Comparison of ENCODE assay signal across 10 cellular contexts in the genomic region with DNA sequence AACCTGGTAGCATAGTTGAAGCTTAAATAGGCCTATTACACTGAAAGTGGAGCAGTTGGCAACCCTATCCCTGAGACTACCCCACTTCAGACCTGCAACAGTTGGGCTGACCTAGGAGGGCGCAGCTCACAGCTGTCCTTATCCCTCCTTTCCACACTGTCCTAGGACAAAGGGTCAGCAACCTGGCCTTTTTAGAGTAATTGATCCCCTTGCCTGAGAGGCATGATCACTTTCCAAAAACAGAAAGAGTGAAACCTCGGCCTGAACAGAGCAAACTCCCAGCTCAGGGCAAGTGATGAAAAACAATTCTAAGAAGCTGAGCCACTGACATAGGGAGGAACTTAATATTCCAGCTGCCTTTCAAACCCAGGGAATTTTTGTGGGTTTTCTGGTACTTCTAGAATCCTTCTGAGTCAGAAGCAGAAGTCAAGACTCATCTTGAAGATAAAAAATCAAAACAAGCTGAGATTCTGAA.
A peak's percentile ranks its signal among the peaks of the same experiment; 100 is the strongest.
DNase-seq lines count a peak whose midpoint lies in the region; ATAC-seq, FAIRE-seq and TF ChIP-seq lines count a peak whose summit lies in the region.
"Had no signal": no experiment of that assay in that cellular context is flagged by ENCODE, and none has a peak within 500 bp of the region (broad histone marks: within the 10 kb centered on the region; RNA-seq: fewer than 3 reads in every experiment).

No MANE protein-coding gene starts in this region.

- dilution Hi-C loops in keratinocyte (cut with MboI; ENCODE audit: extremely low pct_ligation_motif_present, low sequenced_read_pairs) = no loop called here

- H3K9me3 Mint-ChIP-seq in GM23338 (no peaks in the 10 kb centered on the region), immature natural killer cell (no peaks in the 10 kb centered on the region)

- H3K36me3 Mint-ChIP-seq in GM23338 (ENCODE audit: low read depth) = no peaks in the 10 kb centered on the region
- H3K36me3 Mint-ChIP-seq in immature natural killer cell = no peaks in the 10 kb centered on the region

- no peak for TF ChIP-seq EP300 in stomach (IDR thresholded peaks at IDR 0.05)

- H3K4me2 ChIP-seq in GM23338 (peak overlapping the region; percentile 14; the same call in 1 of the 2 replicates), keratinocyte (ENCODE audit: control insufficient read depth, extremely low read depth, insufficient read depth, low read depth, low read length) (peak overlapping the region; percentile 72)

- H3K4me1 ChIP-seq in GM23338 (ENCODE audit: insufficient read depth) (peaks cover 49% of the 10 kb centered on the region), keratinocyte (ENCODE audit: control insufficient read depth, extremely low read depth, insufficient read depth, low read length) (peaks cover 13% of the 10 kb centered on the region), stomach (peaks cover 8 to 68% (median 44%) of the 10 kb centered on the region in 4 donors)

- H3K27ac Mint-ChIP-seq in GM23338 (no peak overlapping the region), immature natural killer cell (no peak overlapping the region)

- no peak overlapping the region for H3K4me3 ChIP-seq in GM23338
- H3K4me3 ChIP-seq in cardiac fibroblast (replicated peaks in 1 of 2; ENCODE audit: low read depth in 2 of 2, low read length in 2 of 2) = no peak overlapping the region
- peak overlapping the region in 2 of 3 experiments; percentile 5 to 30 for H3K4me3 ChIP-seq in keratinocyte (ENCODE audit: control insufficient read depth in 2 of 3, extremely low read depth in 1 of 3, insufficient read depth in 2 of 3, low read depth in 1 of 3, low read length in 3 of 3)
- H3K4me3 ChIP-seq in stomach = no peak overlapping the region

- H3K4me3 Mint-ChIP-seq in GM23338 (no peak overlapping the region), immature natural killer cell (no peak overlapping the region)

- peak; percentile 62 for DNase-seq in GM23338 (ENCODE audit: low spot score)
- DNase-seq in cardiac fibroblast (ENCODE audit: low read depth in 2 of 2) = peak; percentile 69 to 86
- DNase-seq in keratinocyte (ENCODE audit: low read depth, low spot score) = no peak
- DNase-seq in stomach = no peak
- DNase-seq in SK-N-DZ (ENCODE audit: low spot score) = no peak
- no peak for DNase-seq in NCI-H748 treated with DMSO at 0.1 percent for 48 hours (lab: John Stamatoyannopoulos, UW)
- DNase-seq in immature natural killer cell = no peak
- DNase-seq: activated CD4-positive, CD25-positive, alpha-beta regulatory T cell; NCI-H2081 had no signal

- intact Hi-C loops in stomach (cut with DNase I; ENCODE audit: low total_unique reads) = no loop called here

- 38 to 61% (median 54%) methylated on average over 2 of the region's 2 CpGs for WGBS in stomach, 5 donors

- H3K4me1 Mint-ChIP-seq in GM23338 (peaks cover 42% of the 10 kb centered on the region), immature natural killer cell (no peaks in the 10 kb centered on the region)

- no peaks in the 10 kb centered on the region for H3K27me3 ChIP-seq in GM23338 (ENCODE audit: insufficient read depth)
- H3K27me3 ChIP-seq in keratinocyte (ENCODE audit: control insufficient read depth, extremely low read depth, insufficient read depth, low read length) = no peaks in the 10 kb centered on the region
- no peaks in the 10 kb centered on the region for H3K27me3 ChIP-seq in stomach

- H3K27ac ChIP-seq in GM23338 (ENCODE audit: low read depth) (peak overlapping the region; percentile 48), keratinocyte (ENCODE audit: control insufficient read depth, insufficient read depth, low read length) (peak overlapping the region; percentile 75), stomach (peak overlapping the region; percentile 65 to 93 (median 80))

- peaks cover 2% of the 10 kb centered on the region for H3K27me3 Mint-ChIP-seq in GM23338 (ENCODE audit: insufficient read depth, low read depth, poor library complexity)
- peaks cover 0 to 4% (median 3%) of the 10 kb centered on the region in 3 donors for H3K27me3 Mint-ChIP-seq in immature natural killer cell (ENCODE audit: low read depth in 3 of 3)

- H3K9me3 ChIP-seq in keratinocyte (ENCODE audit: control insufficient read depth, low read depth, low read length) (no peaks in the 10 kb centered on the region), stomach (no peaks in the 10 kb centered on the region)

- H2AFZ ChIP-seq in GM23338 (no peak overlapping the region), keratinocyte (ENCODE audit: control insufficient read depth, low read length) (peak overlapping the region; percentile 95)

- ATAC-seq in GM23338 (peak; percentile 92), HG03432 (IDR thresholded peaks at IDR 0.05; ENCODE audit: unreplicated experiment) (no peak)

- no peaks in the 10 kb centered on the region for H3F3A ChIP-seq in GM23338 (replicated peaks; ENCODE audit: low read depth)

- H4K20me1 ChIP-seq in GM23338 (replicated peaks; ENCODE audit: insufficient read depth) (no peaks in the 10 kb centered on the region), keratinocyte (ENCODE audit: control insufficient read depth, extremely low read depth, insufficient read depth, low read length) (no peaks in the 10 kb centered on the region)

- H3K9me2 ChIP-seq in GM23338 (ENCODE audit: insufficient read depth) = no peaks in the 10 kb centered on the region

- H3K79me2 ChIP-seq in GM23338 (replicated peaks; ENCODE audit: insufficient read depth) (no peaks in the 10 kb centered on the region), keratinocyte (ENCODE audit: control insufficient read depth, insufficient read depth, low read length) (no peaks in the 10 kb centered on the region)

- peak; percentile 74 for FAIRE-seq in keratinocyte (lab: Jason Lieb, UNC)

- H3K9ac ChIP-seq in keratinocyte (ENCODE audit: control insufficient read depth, extremely low read depth, insufficient read depth, low read length) = peak overlapping the region; percentile 65

- TF ChIP-seq POLR2A in stomach (IDR thresholded peaks at IDR 0.05) = no peak

- TF ChIP-seq CTCF in GM23338 (conservative IDR thresholded peaks at IDR 0.05; ENCODE audit: low read depth in 2 of 2) (peak; percentile 8 to 29; a peak in 2 of 4 replicates), cardiac fibroblast (IDR thresholded peaks at IDR 0.05; ENCODE audit: low read depth, low read length) (no peak), keratinocyte (optimal IDR thresholded peaks at IDR 0.05 in 1 of 3, IDR thresholded peaks at IDR 0.05 in 1 of 3, conservative IDR thresholded peaks at IDR 0.05 in 1 of 3; ENCODE audit: extremely low read depth in 1 of 3, insufficient read depth in 2 of 3, low read length in 3 of 3) (no peak), stomach (IDR thresholded peaks at IDR 0.05) (no peak)

- no peaks in the 10 kb centered on the region for H3K9me1 ChIP-seq in keratinocyte (ENCODE audit: control insufficient read depth, extremely low read depth, insufficient read depth, low read length)

- no peaks in the 10 kb centered on the region for H3K36me3 ChIP-seq in GM23338 (ENCODE audit: insufficient read depth)
- H3K36me3 ChIP-seq in keratinocyte (ENCODE audit: control insufficient read depth in 2 of 2, extremely low read depth in 1 of 2, insufficient read depth in 2 of 2, low read length in 2 of 2) = no peaks in the 10 kb centered on the region
- no peaks in the 10 kb centered on the region for H3K36me3 ChIP-seq in stomach

TF ChIP-seq in GM23338, 12 proteins besides CTCF, POLR2A, EP300 and RAD21 (continues in another document):
- TF ChIP-seq STAT1 (IDR thresholded peaks at IDR 0.05; ENCODE audit: unreplicated experiment) (no peak), POLR2AphosphoS5 (IDR thresholded peaks at IDR 0.05; ENCODE audit: low read depth) (no peak), NANOG (IDR thresholded peaks at IDR 0.05; ENCODE audit: borderline replicate concordance) (no peak)
- TF ChIP-seq, protein P1, sequence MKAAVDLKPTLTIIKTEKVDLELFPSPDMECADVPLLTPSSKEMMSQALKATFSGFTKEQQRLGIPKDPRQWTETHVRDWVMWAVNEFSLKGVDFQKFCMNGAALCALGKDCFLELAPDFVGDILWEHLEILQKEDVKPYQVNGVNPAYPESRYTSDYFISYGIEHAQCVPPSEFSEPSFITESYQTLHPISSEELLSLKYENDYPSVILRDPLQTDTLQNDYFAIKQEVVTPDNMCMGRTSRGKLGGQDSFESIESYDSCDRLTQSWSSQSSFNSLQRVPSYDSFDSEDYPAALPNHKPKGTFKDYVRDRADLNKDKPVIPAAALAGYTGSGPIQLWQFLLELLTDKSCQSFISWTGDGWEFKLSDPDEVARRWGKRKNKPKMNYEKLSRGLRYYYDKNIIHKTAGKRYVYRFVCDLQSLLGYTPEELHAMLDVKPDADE (IDR thresholded peaks at IDR 0.05) = no peak

Comparison
In these comparisons a context has a peak if more than half of its experiments do, and no peak if none do; other contexts are left out.
1. DNase-seq: peak in GM23338 (single experiment) and cardiac fibroblast (2 of 2); none in keratinocyte (single experiment), stomach (single experiment), SK-N-DZ (single experiment), NCI-H748 treated with DMSO at 0.1 percent for 48 hours (single experiment) and immature natural killer cell (0 of 3).
2. H3K4me3 ChIP-seq: peak in keratinocyte (2 of 3); none in GM23338 (single experiment), cardiac fibroblast (0 of 2) and stomach (0 of 4).
3. CTCF ChIP-seq: peak in GM23338 (2 of 2); none in cardiac fibroblast (single experiment), keratinocyte (0 of 3) and stomach (0 of 7).
4. Peak in every context shown above with its lines, with median percentiles within 50 percentile points of each other: H3K27ac ChIP-seq.